16 cellular contexts compared by ENCODE assay signal in the genomic region with DNA sequence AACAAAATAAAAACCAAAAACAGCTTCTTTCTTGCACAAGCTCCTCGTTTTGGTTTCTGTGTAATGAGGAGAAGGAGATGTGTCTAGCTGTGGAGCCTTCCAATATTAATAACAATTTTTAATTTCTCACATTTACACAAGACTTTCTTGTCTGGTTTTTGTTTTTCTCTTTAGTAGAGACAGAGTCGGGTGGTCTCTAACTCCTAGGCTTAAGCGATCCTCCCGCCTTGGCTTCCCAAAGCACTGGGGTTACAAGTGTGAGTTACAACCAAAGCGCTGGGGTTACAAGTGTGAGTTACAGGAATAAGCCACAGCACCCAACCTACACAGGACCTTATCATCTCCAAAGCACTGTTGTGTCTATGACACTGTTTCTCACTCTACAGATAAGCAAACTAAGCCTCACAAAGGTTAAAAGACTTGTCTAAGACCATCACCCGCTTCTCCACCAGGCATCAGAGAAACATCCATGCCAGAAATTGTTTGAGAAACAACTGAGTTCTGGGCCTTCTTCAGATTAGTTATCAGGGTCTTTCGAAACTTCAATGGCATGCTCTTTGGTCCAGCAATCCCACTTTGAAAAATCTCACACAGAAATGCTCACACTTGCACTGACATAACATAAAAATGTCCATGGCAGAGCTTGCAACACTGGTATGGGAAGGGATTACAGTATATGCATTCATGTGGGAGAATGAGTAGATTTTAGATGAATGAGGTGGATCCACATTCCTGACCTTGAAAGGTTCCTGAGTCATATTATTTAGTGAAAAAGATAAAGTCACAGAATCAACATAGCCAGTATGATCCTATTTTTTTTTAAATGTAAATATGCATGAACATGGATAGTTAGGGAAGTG. TPM values are rescaled to one million over a fixed set of nuclear protein-coding genes. Genes with fewer than 3 reads are reported as not detected.
DNase-seq lines count a peak whose midpoint lies in the region; ATAC-seq and TF ChIP-seq lines count a peak whose summit lies in the region.
"Had no signal": no experiment of that assay in that cellular context is flagged by ENCODE, and none has a peak within 500 bp of the region (broad histone marks: within the 10 kb centered on the region; RNA-seq: fewer than 3 reads in every experiment).

No MANE protein-coding gene starts in this region.

- H3K4me3 ChIP-seq in AG04450 (ENCODE audit: low read depth, low read length): no peak overlapping the region
- H3K4me3 ChIP-seq in brain microvascular endothelial cell (ENCODE audit: low read depth, low read length): no peak overlapping the region
- H3K4me3 ChIP-seq: suprapubic skin had no signal

- peak; percentile 18 for DNase-seq in AG04450 (ENCODE audit: low read depth, low spot score)
- DNase-seq in HPDE6-E6E7 (ENCODE audit: extremely low spot score): peak; percentile 83
- peak; percentile 27 for DNase-seq in brain microvascular endothelial cell
- peak; percentile 53 for DNase-seq in kidney glomerular epithelial cell (lab: John Stamatoyannopoulos, UW)
- DNase-seq in Right ventricle myocardium superior: no peak
- DNase-seq: activated CD4-positive, alpha-beta T cell treated with anti-CD3 and anti-CD28 coated beads for 1 hour; activated T-cell treated with anti-CD3 and anti-CD28 coated beads, Interleukin-2, amount 50 U/mL, for 1 hour; DMS153; immature natural killer cell; NCI-H1417; NCI-H345; posterior cingulate gyrus had no signal

- in situ Hi-C loops in brain microvascular endothelial cell (cut with HindIII; ENCODE audit: low pct_ligation_motif_present, low sequenced_read_pairs): no loop called here

- POLR2A ChIA-PET in AG04450 (lab: Yijun Ruan, JAX): no interaction called here

- no peaks in the 10 kb centered on the region for H3K36me3 ChIP-seq in brain microvascular endothelial cell (replicated peaks)
- H3K36me3 ChIP-seq: suprapubic skin had no signal

- TF ChIP-seq CTCF in AG04450 (IDR thresholded peaks at IDR 0.05; ENCODE audit: low read depth, low read length) (no peak), brain microvascular endothelial cell (IDR thresholded peaks at IDR 0.05; ENCODE audit: low read depth, low read length, missing control alignments) (no peak)

- H3K9me3 ChIP-seq in AG04450 (ENCODE audit: control insufficient read depth, insufficient read depth, low read length): peaks cover 7% of the 10 kb centered on the region; the same call in 1 of the 2 replicates
- H3K9me3 ChIP-seq: suprapubic skin had no signal

- H3K27me3 ChIP-seq in AG04450 (ENCODE audit: control insufficient read depth, insufficient read depth, low read length): peaks cover 2% of the 10 kb centered on the region
- H3K27me3 ChIP-seq in brain microvascular endothelial cell (replicated peaks): no peaks in the 10 kb centered on the region
- H3K27me3 ChIP-seq: suprapubic skin had no signal

- ATAC-seq in Right ventricle myocardium superior (ENCODE audit: poor library complexity): no peak
- no peak for ATAC-seq in GM21786 (IDR thresholded peaks at IDR 0.05; ENCODE audit: unreplicated experiment)
- no peak for ATAC-seq in GM21528 (IDR thresholded peaks at IDR 0.05; ENCODE audit: low FRiP score, unreplicated experiment)
- no peak for ATAC-seq in GM21723 (IDR thresholded peaks at IDR 0.05; ENCODE audit: unreplicated experiment)

- intact Hi-C loops in Right ventricle myocardium superior (cut with DNase I): no loop called here

- H3K27ac ChIP-seq in AG04450 (ENCODE audit: low read depth, low read length) (no peak overlapping the region), brain microvascular endothelial cell (no peak overlapping the region)
- H3K27ac ChIP-seq: suprapubic skin had no signal

- CTCF ChIA-PET in AG04450 (lab: Charles Lee): no interaction called here

RNA-seq across cellular contexts. Expression of a gene that starts 3.9 kb away (rescaled TPM):
- polyA plus RNA-seq in AG04450 (2011; rRNA removed): 6.6 and 7.2 TPM in 2 replicates
- polyA minus RNA-seq in AG04450 (2011; rRNA and poly(A)+ RNA removed): 3.4 and 4.6 TPM in 2 replicates
- total RNA-seq in Right ventricle myocardium superior: 3.4 TPM

RNA-seq across cellular contexts. Expression of a gene that starts 56.8 kb away (rescaled TPM):
- polyA plus RNA-seq in AG04450 (2011; rRNA removed): 39.7 and 46.3 TPM in 2 replicates
- 58.6 and 103 TPM in 2 replicates for polyA minus RNA-seq in AG04450 (2011; rRNA and poly(A)+ RNA removed)
- 21.0 TPM for total RNA-seq in Right ventricle myocardium superior
